29 cellular contexts compared by ENCODE assay signal in genomic region chr22:19506212-19506611, GRCh38. TPM values are rescaled to one million over a fixed set of nuclear protein-coding genes. Genes with fewer than 3 reads are reported as not detected.
DNase-seq lines count a peak whose midpoint lies in the region; ATAC-seq and TF ChIP-seq lines count a peak whose summit lies in the region.
"Had no signal": no experiment of that assay in that cellular context is flagged by ENCODE, and none has a peak within 500 bp of the region (broad histone marks: within the 10 kb centered on the region; RNA-seq: fewer than 3 reads in every experiment).

No MANE protein-coding gene starts in this region.

- H3K9ac ChIP-seq in endodermal cell (ENCODE audit: extremely low read depth, low read length, poor library complexity, severe bottlenecking) = no peak overlapping the region

- no peaks in the 10 kb centered on the region for H3K36me3 Mint-ChIP-seq in activated naive CD4-positive, alpha-beta T cell treated with anti-CD3 and anti-CD28 coated beads, Interleukin-2, amount 50 U/mL, for 24 hours
- H3K36me3 Mint-ChIP-seq in WTC11 = peaks cover 22% of the 10 kb centered on the region
- peaks cover 18% of the 10 kb centered on the region for H3K36me3 Mint-ChIP-seq in endodermal cell (ENCODE audit: low read depth)

- no peaks in the 10 kb centered on the region for H3K27me3 ChIP-seq in endodermal cell (ENCODE audit: control insufficient read depth, insufficient read depth, low read length, poor library complexity, severe bottlenecking)
- H3K27me3 ChIP-seq: body of pancreas, esophagus squamous epithelium, foreskin keratinocyte, left lung, right lobe of liver, spleen, tibial artery had no signal

- ATAC-seq in WTC11 = no peak
- ATAC-seq in GM19328 (IDR thresholded peaks at IDR 0.05; ENCODE audit: unreplicated experiment) = no peak
- ATAC-seq: body of pancreas, foreskin keratinocyte, HCT116, left lung had no signal

- no peak overlapping the region for H3K4me3 ChIP-seq in endodermal cell (ENCODE audit: low read length)
- H3K4me3 ChIP-seq: body of pancreas, esophagus squamous epithelium, left lung, PC-9, prostate gland, right lobe of liver, SK-N-MC, spleen, tibial artery had no signal

- H3K4me1 Mint-ChIP-seq in activated naive CD4-positive, alpha-beta T cell treated with anti-CD3 and anti-CD28 coated beads, Interleukin-2, amount 50 U/mL, for 24 hours = peaks cover 18% of the 10 kb centered on the region
- H3K4me1 Mint-ChIP-seq in WTC11 (peaks cover 5% of the 10 kb centered on the region; the same call in 1 of the 2 replicates), endodermal cell (no peaks in the 10 kb centered on the region)

- POLR2A ChIA-PET in WTC11 (lab: Charles Lee) = no interaction called here

- no peaks in the 10 kb centered on the region for H3K9me3 ChIP-seq in endodermal cell (ENCODE audit: control insufficient read depth, low read length)
- H3K9me3 ChIP-seq: body of pancreas, esophagus squamous epithelium, left lung, prostate gland, right lobe of liver, spleen, tibial artery had no signal

- no peaks in the 10 kb centered on the region for H3K4me1 ChIP-seq in endodermal cell (ENCODE audit: control insufficient read depth, insufficient read depth, low read length)
- H3K4me1 ChIP-seq: body of pancreas, esophagus squamous epithelium, foreskin keratinocyte, left lung, prostate gland, right lobe of liver, spleen, tibial artery had no signal

- TF ChIP-seq CTCF in WTC11 (IDR thresholded peaks at IDR 0.05) = no peak
- TF ChIP-seq CTCF in endodermal cell (conservative IDR thresholded peaks at IDR 0.05) = no peak

- peaks cover 11% of the 10 kb centered on the region for H3K36me3 ChIP-seq in endodermal cell (ENCODE audit: control insufficient read depth, insufficient read depth, low read length)
- H3K36me3 ChIP-seq: esophagus squamous epithelium, left lung, prostate gland, right lobe of liver, tibial artery had no signal

- CTCF ChIA-PET in WTC11 (lab: Charles Lee) = interaction anchor here (0.7 to 1.7 kb wide), 2 partner anchors 124 to 198 kb away, joined by 3 to 7 read pairs; no protein-coding TSS in a partner anchor

- H3K27me3 Mint-ChIP-seq in activated naive CD4-positive, alpha-beta T cell treated with anti-CD3 and anti-CD28 coated beads, Interleukin-2, amount 50 U/mL, for 24 hours = no peaks in the 10 kb centered on the region
- H3K27me3 Mint-ChIP-seq in WTC11 (ENCODE audit: low read depth) (no peaks in the 10 kb centered on the region), endodermal cell (ENCODE audit: insufficient read depth) (no peaks in the 10 kb centered on the region)
- H3K27me3 Mint-ChIP-seq: central memory CD8-positive, alpha-beta T cell had no signal

- H3K27ac Mint-ChIP-seq in activated naive CD4-positive, alpha-beta T cell treated with anti-CD3 and anti-CD28 coated beads, Interleukin-2, amount 50 U/mL, for 24 hours = peak overlapping the region; percentile 57
- H3K27ac Mint-ChIP-seq in WTC11 = peak overlapping the region; percentile 49; the same call in 1 of the 2 replicates
- peak overlapping the region; percentile 61 for H3K27ac Mint-ChIP-seq in endodermal cell

- H3K27ac ChIP-seq in endodermal cell (ENCODE audit: low read depth, low read length) = no peak overlapping the region
- H3K27ac ChIP-seq: body of pancreas, esophagus squamous epithelium, foreskin keratinocyte, left lung, PC-9, prostate gland, right lobe of liver, SK-N-MC, spleen, tibial artery had no signal

- H3K4me3 Mint-ChIP-seq in activated naive CD4-positive, alpha-beta T cell treated with anti-CD3 and anti-CD28 coated beads, Interleukin-2, amount 50 U/mL, for 24 hours = no peak overlapping the region
- H3K4me3 Mint-ChIP-seq in WTC11 (no peak overlapping the region), endodermal cell (no peak overlapping the region)
- H3K4me3 Mint-ChIP-seq: central memory CD8-positive, alpha-beta T cell had no signal

- no peaks in the 10 kb centered on the region for H3K9me3 Mint-ChIP-seq in activated naive CD4-positive, alpha-beta T cell treated with anti-CD3 and anti-CD28 coated beads, Interleukin-2, amount 50 U/mL, for 24 hours
- H3K9me3 Mint-ChIP-seq in WTC11 (no peaks in the 10 kb centered on the region), endodermal cell (no peaks in the 10 kb centered on the region)
- H3K9me3 Mint-ChIP-seq: activated T-helper 2 cell treated with anti-CD3 and anti-CD28 coated beads, Interferon-gamma antibody, Interleukin-2, Interleukin-4, amounts not matched to agents 10 μg/mL and 5 μg/mL and 100 μg/mL, durations not matched to agents 14 hours and 24 hours and 36 hours; central memory CD8-positive, alpha-beta T cell had no signal

- WGBS in endodermal cell (ENCODE audit: insufficient coverage in 1 of 2, insufficient read length in 1 of 2), 2 experiments = 83 to 90% methylated on average over 5 to 10 of the region's 10 CpGs

- no peak for DNase-seq in activated naive CD4-positive, alpha-beta T cell (lab: John Stamatoyannopoulos, UW)
- DNase-seq in WTC11 (ENCODE audit: low spot score) (no peak), endodermal cell (no peak), cerebellar cortex (ENCODE audit: low spot score) (no peak), superior temporal gyrus (ENCODE audit: extremely low spot score) (no peak)
- DNase-seq: activated CD4-positive, alpha-beta T cell treated with anti-CD3 and anti-CD28 coated beads for 4 hours; activated CD8-positive, alpha-beta memory T cell treated with anti-CD3 and anti-CD28 coated beads, Interleukin-2, amount 50 U/mL, for 4 hours; body of pancreas; esophagus squamous epithelium; foreskin keratinocyte; Karpas-422; left lung; NCI-H1436 treated with DMSO at 0.1 percent for 48 hours; NCI-H226; NCI-H69; PC-9; right lobe of liver; spleen; stimulated activated CD4-positive, alpha-beta T cell treated with anti-CD3 and anti-CD28 coated beads, Interleukin-2, amount 100 ng/mL, for 24 hours had no signal

TF ChIP-seq in WTC11, 78 proteins besides CTCF, POLR2A, EP300 and RAD21 (continues in another document):
- no peak for TF ChIP-seq ZNF232 (CRISPR knock-in tag; IDR thresholded peaks at IDR 0.05)
- TF ChIP-seq ETV6 (CRISPR knock-in tag; IDR thresholded peaks at IDR 0.05) = no peak
- TF ChIP-seq ATF3 (CRISPR knock-in tag; conservative IDR thresholded peaks at IDR 0.05) = no peak
- no peak for TF ChIP-seq E2F5 (CRISPR knock-in tag; IDR thresholded peaks at IDR 0.05)
- TF ChIP-seq NFYB (CRISPR knock-in tag; conservative IDR thresholded peaks at IDR 0.05; ENCODE audit: low read depth) = no peak
- TF ChIP-seq NR1H2 (CRISPR knock-in tag; IDR thresholded peaks at IDR 0.05) = no peak
- TF ChIP-seq TP53 (CRISPR knock-in tag; IDR thresholded peaks at IDR 0.05) = no peak
- no peak for TF ChIP-seq AR (CRISPR knock-in tag; IDR thresholded peaks at IDR 0.05)
- TF ChIP-seq JUN (CRISPR knock-in tag; IDR thresholded peaks at IDR 0.05) = no peak

RNA-seq across cellular contexts. Expression of gene CLDN5, which starts 18.0 kb away (rescaled TPM):
- total RNA-seq in WTC11 (2021) = 1.0 to 1.9 TPM (median 1.5 TPM) in 3 replicates
- under 1 TPM; 0.20 to 0.66 TPM for total RNA-seq in endodermal cell
- polyA plus RNA-seq in endodermal cell (2013, experiment 1 of 2) = 21.6 TPM
- 20.6 TPM for polyA plus RNA-seq in endodermal cell (2013, experiment 2 of 2)
- total RNA-seq: foreskin keratinocyte, PC-9 had no signal
- polyA plus RNA-seq: AG04450, foreskin keratinocyte had no signal

RNA-seq across cellular contexts. Expression of gene CDC45, which starts 26.5 kb away (rescaled TPM):
- 34.4 to 38.1 TPM (median 35.0 TPM) in 3 replicates for total RNA-seq in WTC11 (2021)
- total RNA-seq in endodermal cell = 10 to 100 TPM; 30.3 to 31.2 TPM
- polyA plus RNA-seq in endodermal cell (2013, experiment 1 of 2) = 32.6 TPM
- 26.2 TPM for polyA plus RNA-seq in endodermal cell (2013, experiment 2 of 2)
- total RNA-seq: body of pancreas, mesenteric fat pad had no signal

RNA-seq across cellular contexts. Expression of gene UFD1, which starts 27.2 kb away (rescaled TPM):
- total RNA-seq in WTC11 (2021) = 49.6 to 57.9 TPM (median 49.9 TPM) in 3 replicates
- total RNA-seq in endodermal cell = 10 to 100 TPM; 67.7 to 69.2 TPM
- polyA plus RNA-seq in endodermal cell (2013, experiment 1 of 2) = 50.1 TPM
- polyA plus RNA-seq in endodermal cell (2013, experiment 2 of 2) = 54.0 TPM

RNA-seq across cellular contexts. Expression of gene C22orf39, which starts 58.7 kb away (rescaled TPM):
- total RNA-seq in WTC11 (2021) (26.5 to 34.4 TPM (median 32.8 TPM) in 3 replicates), endodermal cell (10 to 100 TPM; 27.4 to 31.5 TPM)
- 54.2 TPM for polyA plus RNA-seq in endodermal cell (2013, experiment 1 of 2)
- 51.1 TPM for polyA plus RNA-seq in endodermal cell (2013, experiment 2 of 2)
